1 cellular context compared by ENCODE assay signal in genomic region chr1:173823776-173824314, GRCh38.
TF ChIP-seq lines count a peak whose summit lies in the region.

No MANE protein-coding gene starts in this region.

TF ChIP-seq in H1, 55 proteins besides CTCF, POLR2A, EP300 and RAD21:
- TF ChIP-seq KDM5A (IDR thresholded peaks at IDR 0.05; ENCODE audit: low read length) (peak; percentile 33; the same call in 1 of the 2 replicates), SAP30 (IDR thresholded peaks at IDR 0.05; ENCODE audit: insufficient read depth, insufficient replicate concordance, low read length) (peak; percentile 94), MAFK (IDR thresholded peaks at IDR 0.05; ENCODE audit: low read depth, low read length) (0 out of 2 replicates have a peak, but pooled peaks have one; percentile 28), FOSL1 (IDR thresholded peaks at IDR 0.05; ENCODE audit: insufficient read depth, low read depth, low read length) (no peak), HDAC2 (IDR thresholded peaks at IDR 0.05; ENCODE audit: borderline replicate concordance in 1 of 2, low read depth in 2 of 2, low read length in 2 of 2) (peak in 1 of 2 experiments; percentile 94; a peak in 1 of 4 replicates), POLR2AphosphoS5 (IDR thresholded peaks at IDR 0.05; ENCODE audit: low read depth, low read length) (peak; percentile 32; the same call in 1 of the 2 replicates), NRF1 (IDR thresholded peaks at IDR 0.05; ENCODE audit: low read depth, low read length) (no peak)
TF ChIP-seq in H1: peak in this region for 5.
